In the genomic region with DNA sequence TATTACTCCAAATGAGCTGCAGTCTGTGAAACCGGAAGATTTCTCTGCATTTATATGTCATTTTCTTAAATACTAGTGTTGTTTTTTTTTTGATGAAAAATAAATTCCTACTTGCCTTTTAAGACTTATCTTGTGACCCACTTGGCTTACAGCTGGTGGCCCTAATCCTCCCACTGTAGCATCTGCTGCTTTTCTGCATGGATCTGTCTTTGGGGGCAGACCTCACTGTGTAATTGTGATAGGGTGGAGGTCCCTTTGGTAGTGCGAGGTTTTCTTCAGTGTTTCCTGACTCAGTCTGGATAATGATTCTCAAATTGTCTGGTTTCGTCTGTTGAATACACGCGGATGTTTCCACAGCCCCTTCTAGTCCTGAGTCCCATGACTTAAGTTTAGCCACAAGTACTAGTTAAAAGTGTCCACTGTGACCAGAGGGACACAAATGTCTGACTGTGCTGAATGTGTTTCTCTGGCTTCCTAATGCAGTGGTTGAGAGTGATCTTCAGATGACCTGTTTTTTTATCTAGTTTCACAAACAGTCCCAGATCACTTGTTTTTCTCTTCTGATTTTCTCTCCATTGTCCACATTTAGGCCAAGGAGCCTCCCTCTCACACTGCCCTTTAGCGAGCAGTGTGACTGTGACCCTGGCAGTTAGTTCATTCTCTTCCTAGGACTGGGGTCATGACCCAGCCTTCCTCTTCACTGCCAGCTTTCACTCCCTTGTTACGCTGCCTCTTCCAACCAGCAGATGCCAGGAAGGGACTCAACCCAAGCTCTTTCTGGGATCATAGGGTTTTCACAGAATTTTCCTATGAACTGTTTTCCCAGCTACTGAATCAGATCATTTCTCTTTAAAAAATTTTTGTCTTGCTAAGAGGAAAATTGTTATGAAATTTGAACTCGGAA, we compare ENCODE assay signal across 12 cellular contexts.
DNase-seq lines count a peak whose midpoint lies in the region; ATAC-seq and TF ChIP-seq lines count a peak whose summit lies in the region.
"Had no signal": no experiment of that assay in that cellular context is flagged by ENCODE, and none has a peak within 500 bp of the region (broad histone marks: within the 10 kb centered on the region; RNA-seq: fewer than 3 reads in every experiment).

No MANE protein-coding gene starts in this region.

- CTCF ChIA-PET in CD4-positive, alpha-beta T cell (lab: Charles Lee) = no interaction called here

- no peaks in the 10 kb centered on the region for H3K27me3 ChIP-seq in CD4-positive, alpha-beta T cell (ENCODE audit: control insufficient read depth, insufficient read depth, low read length)
- no peaks in the 10 kb centered on the region for H3K27me3 ChIP-seq in right atrium auricular region

- H3K36me3 Mint-ChIP-seq in CD4-positive, alpha-beta T cell (ENCODE audit: low read depth) = no peaks in the 10 kb centered on the region
- peaks cover 2% of the 10 kb centered on the region for H3K36me3 Mint-ChIP-seq in T-helper 17 cell (ENCODE audit: low read depth)

- peaks cover 0 to 43% of the 10 kb centered on the region in 2 donors for H3K4me1 ChIP-seq in right atrium auricular region

- TF ChIP-seq CTCF in CD4-positive, alpha-beta T cell (IDR thresholded peaks at IDR 0.05) = no peak
- TF ChIP-seq CTCF in right atrium auricular region (IDR thresholded peaks at IDR 0.05) = no peak

- no peak for ATAC-seq in CD4-positive, alpha-beta T cell (ENCODE audit: poor library complexity)
- ATAC-seq in T-helper 17 cell = no peak
- ATAC-seq in sciatic nerve = peak; percentile 68
- ATAC-seq: activated T-helper 17 cell treated with anti-CD3 and anti-CD28 coated beads, Interleukin-2, amount 50 U/mL, for 72 hours; effector memory CD8-positive, alpha-beta T cell had no signal

- no peaks in the 10 kb centered on the region for H3K9me3 ChIP-seq in CD4-positive, alpha-beta T cell (ENCODE audit: control insufficient read depth, low read length)
- H3K9me3 ChIP-seq in T-helper 17 cell (ENCODE audit: control insufficient read depth, low read length, poor library complexity, severe bottlenecking) (no peaks in the 10 kb centered on the region), right atrium auricular region (no peaks in the 10 kb centered on the region)

- H3K27ac Mint-ChIP-seq in CD4-positive, alpha-beta T cell = peak overlapping the region; percentile 90
- peak overlapping the region; percentile 65 for H3K27ac Mint-ChIP-seq in T-helper 17 cell
- H3K27ac Mint-ChIP-seq: activated T-helper 17 cell treated with anti-CD3 and anti-CD28 coated beads, Interleukin-2, amount 50 U/mL, for 72 hours; effector memory CD8-positive, alpha-beta T cell had no signal

- intact Hi-C loops in CD4-positive, alpha-beta T cell (cut with DNase I, micrococcal nuclease) = no loop called here
- intact Hi-C loops in sciatic nerve (cut with DNase I) = no loop called here

- H3K4me3 ChIP-seq in right atrium auricular region = no peak overlapping the region

- POLR2A ChIA-PET in CD4-positive, alpha-beta T cell (lab: Charles Lee) = interaction anchor here (0.7 kb wide), 1 partner anchor 42 kb away, joined by 3 read pairs; no protein-coding TSS in a partner anchor

- no peaks in the 10 kb centered on the region for H3K36me3 ChIP-seq in right atrium auricular region

- no peak for DNase-seq in CD4-positive, alpha-beta T cell
- DNase-seq in T-helper 17 cell (no peak), right atrium auricular region (ENCODE audit: low spot score) (no peak), sciatic nerve (ENCODE audit: low spot score) (no peak), hypothalamus (lab: John Stamatoyannopoulos, UW) (no peak), NOMO-1 treated with DMSO at 0.1 percent for 48 hours (lab: John Stamatoyannopoulos, UW; ENCODE audit: unreplicated experiment) (no peak), MV-4-11 (lab: John Stamatoyannopoulos, UW) (no peak), NCI-H2227 treated with DMSO at 0.1 percent for 48 hours (lab: John Stamatoyannopoulos, UW) (no peak)
- DNase-seq: effector memory CD8-positive, alpha-beta T cell; NCI-H1436 treated with DMSO at 0.1 percent for 48 hours had no signal

- H3K27ac ChIP-seq in CD4-positive, alpha-beta T cell (ENCODE audit: low read depth, low read length) = no peak overlapping the region
- H3K27ac ChIP-seq in right atrium auricular region = peak overlapping the region; percentile 68 to 73

- H3K27me3 Mint-ChIP-seq in CD4-positive, alpha-beta T cell = no peaks in the 10 kb centered on the region
- H3K27me3 Mint-ChIP-seq in T-helper 17 cell = no peaks in the 10 kb centered on the region
- H3K27me3 Mint-ChIP-seq: activated T-helper 17 cell treated with anti-CD3 and anti-CD28 coated beads, Interleukin-2, amount 50 U/mL, for 72 hours; effector memory CD8-positive, alpha-beta T cell had no signal

- H3K9me3 Mint-ChIP-seq in CD4-positive, alpha-beta T cell = no peaks in the 10 kb centered on the region
- H3K9me3 Mint-ChIP-seq: activated T-helper 17 cell treated with anti-CD3 and anti-CD28 coated beads, Interleukin-2, amount 50 U/mL, for 72 hours; effector memory CD8-positive, alpha-beta T cell had no signal

- peaks cover 49% of the 10 kb centered on the region for H3K4me1 Mint-ChIP-seq in CD4-positive, alpha-beta T cell (ENCODE audit: low read depth)
- peaks cover 23% of the 10 kb centered on the region for H3K4me1 Mint-ChIP-seq in T-helper 17 cell

- H3K4me3 Mint-ChIP-seq in CD4-positive, alpha-beta T cell = no peak overlapping the region
- no peak overlapping the region for H3K4me3 Mint-ChIP-seq in T-helper 17 cell
- H3K4me3 Mint-ChIP-seq: activated T-helper 17 cell treated with anti-CD3 and anti-CD28 coated beads, Interleukin-2, amount 50 U/mL, for 72 hours; CD14-positive monocyte; effector memory CD8-positive, alpha-beta T cell had no signal
